13 cellular contexts compared by ENCODE assay signal in genomic region chr2:9057939-9058761, GRCh38. TPM values are rescaled to one million over a fixed set of nuclear protein-coding genes. Genes with fewer than 3 reads are reported as not detected.
DNase-seq lines count a peak whose midpoint lies in the region; ATAC-seq, FAIRE-seq and TF ChIP-seq lines count a peak whose summit lies in the region.
"Had no signal": no experiment of that assay in that cellular context is flagged by ENCODE, and none has a peak within 500 bp of the region (broad histone marks: within the 10 kb centered on the region; RNA-seq: fewer than 3 reads in every experiment).

No MANE protein-coding gene starts in this region.

- H4K20me1 ChIP-seq in GM23248 (ENCODE audit: insufficient read depth) = no peaks in the 10 kb centered on the region

- intact Hi-C loops in ovary (cut with DNase I) (no loop called here), right lobe of liver (cut with DNase I) (no loop called here)

- peak; percentile 50 for DNase-seq in GM23248
- peak; percentile 92 for DNase-seq in RCC 7860 (ENCODE audit: low spot score)
- DNase-seq in epithelial cell of esophagus (ENCODE audit: low read depth) = peak; percentile 74
- peak; percentile 26 to 64 for DNase-seq in trophoblast cell
- no peak for DNase-seq in ovary
- no peak for DNase-seq in right lobe of liver
- DNase-seq: activated T-cell treated with anti-CD3 and anti-CD28 coated beads, Interleukin-2, amount 50 U/mL, for 48 hours; foreskin melanocyte; stimulated activated naive CD8-positive, alpha-beta T cell treated with anti-CD3 and anti-CD28 coated beads, Interleukin-15, Interleukin-2, amounts not matched to agents 100 U/mL and 50 U/mL, for 24 hours had no signal

- no peak overlapping the region for H3K14ac ChIP-seq in trophoblast cell (ENCODE audit: low read length)

- H2AK5ac ChIP-seq in trophoblast cell (ENCODE audit: low read length) = no peak overlapping the region

- H2BK5ac ChIP-seq in trophoblast cell (ENCODE audit: low read depth, low read length, poor library complexity) = no peak overlapping the region

- H2BK12ac ChIP-seq in trophoblast cell (ENCODE audit: low read length) = no peak overlapping the region

- H4K12ac ChIP-seq in trophoblast cell (ENCODE audit: low read depth, low read length) = no peak overlapping the region

- H3K18ac ChIP-seq in trophoblast cell (ENCODE audit: low read length) = no peak overlapping the region

- no peaks in the 10 kb centered on the region for H3K9me3 ChIP-seq in GM23248 (ENCODE audit: low read depth)
- H3K9me3 ChIP-seq in trophoblast cell (ENCODE audit: insufficient read depth, low read depth, low read length) = no peaks in the 10 kb centered on the region
- H3K9me3 ChIP-seq in ovary = no peaks in the 10 kb centered on the region
- H3K9me3 ChIP-seq in right lobe of liver = no peaks in the 10 kb centered on the region

- no peak overlapping the region for H3K27ac ChIP-seq in GM23248
- no peak overlapping the region for H3K27ac ChIP-seq in trophoblast cell (ENCODE audit: low read depth, low read length)
- no peak overlapping the region for H3K27ac ChIP-seq in ovary
- H3K27ac ChIP-seq in right lobe of liver = no peak overlapping the region
- H3K27ac ChIP-seq: cardiac muscle cell, VCaP had no signal

- H3K36me3 ChIP-seq in GM23248 (ENCODE audit: low read depth) = no peaks in the 10 kb centered on the region
- no peaks in the 10 kb centered on the region for H3K36me3 ChIP-seq in trophoblast cell (ENCODE audit: control insufficient read depth in 1 of 2, insufficient read depth in 2 of 2, low read length in 2 of 2)
- no peaks in the 10 kb centered on the region for H3K36me3 ChIP-seq in ovary
- H3K36me3 ChIP-seq in right lobe of liver = no peaks in the 10 kb centered on the region
- H3K36me3 ChIP-seq: cardiac muscle cell had no signal

- peak; percentile 96 for FAIRE-seq in RCC 7860 (lab: Jason Lieb, UNC)
- FAIRE-seq: GM12892 had no signal

- WGBS in GM23248 (ENCODE audit: low coverage in 1 of 2, low lambda C conversion rate in 2 of 2, missing lambda C conversion rate in 2 of 2), 2 experiments = 70 to 84% methylated on average over 9 of the region's 9 CpGs
- whole genome bisulfite sequencing in trophoblast cell (ENCODE audit: extremely low coverage, insufficient coverage, insufficient read length) = no CpG with 5 or more reads among the region's 9 CpGs
- WGBS in ovary, 3 donors = 70 to 74% (median 72%) methylated on average over 9 of the region's 9 CpGs
- 62% methylated on average over 8 of the region's 9 CpGs for WGBS in right lobe of liver (ENCODE audit: insufficient coverage, low coverage, low lambda C conversion rate, missing lambda C conversion rate)

- no peaks in the 10 kb centered on the region for H3F3A ChIP-seq in GM23248 (ENCODE audit: insufficient read depth)

- 0 out of 2 replicates have a peak overlapping the region, but pooled peaks have one; percentile 20 for H2AFZ ChIP-seq in GM23248
- H2AFZ ChIP-seq in trophoblast cell (ENCODE audit: insufficient read depth, low read length, poor library complexity) = no peak overlapping the region

- no peak overlapping the region for H4K91ac ChIP-seq in trophoblast cell (ENCODE audit: low read depth, low read length)

- H3K4me3 ChIP-seq in GM23248 = no peak overlapping the region
- no peak overlapping the region for H3K4me3 ChIP-seq in epithelial cell of esophagus (ENCODE audit: low read length)
- H3K4me3 ChIP-seq in trophoblast cell (ENCODE audit: low read depth, low read length) = no peak overlapping the region
- no peak overlapping the region for H3K4me3 ChIP-seq in ovary
- no peak overlapping the region for H3K4me3 ChIP-seq in right lobe of liver
- H3K4me3 ChIP-seq: cardiac muscle cell had no signal

- H3K23ac ChIP-seq in trophoblast cell (ENCODE audit: low read length) = no peak overlapping the region

- no peak for TF ChIP-seq EP300 in ovary (IDR thresholded peaks at IDR 0.05)

- H3K79me2 ChIP-seq in GM23248 (ENCODE audit: insufficient read depth) (no peaks in the 10 kb centered on the region), trophoblast cell (ENCODE audit: control insufficient read depth, insufficient read depth, low read length, poor library complexity) (peaks cover 3% of the 10 kb centered on the region)

- no peak overlapping the region for H4K8ac ChIP-seq in trophoblast cell (ENCODE audit: low read depth, low read length)

- in situ Hi-C loops in GM23248 (cut with MboI) = no loop called here

- no peak overlapping the region for H2BK120ac ChIP-seq in trophoblast cell (ENCODE audit: insufficient read depth, low read length, poor library complexity)

- H3K9ac ChIP-seq in GM23248 (no peak overlapping the region), trophoblast cell (ENCODE audit: low read length) (no peak overlapping the region)

- H3K27me3 ChIP-seq in GM23248 (replicated peaks; ENCODE audit: insufficient read depth) (no peaks in the 10 kb centered on the region), trophoblast cell (ENCODE audit: insufficient read depth, low read length) (no peaks in the 10 kb centered on the region), ovary (no peaks in the 10 kb centered on the region), right lobe of liver (no peaks in the 10 kb centered on the region)
- H3K27me3 ChIP-seq: cardiac muscle cell had no signal

- H3K4me2 ChIP-seq in GM23248 (ENCODE audit: unreplicated experiment) (no peak overlapping the region), trophoblast cell (ENCODE audit: low read length) (no peak overlapping the region)

- TF ChIP-seq POLR2A in ovary (IDR thresholded peaks at IDR 0.05) (no peak), right lobe of liver (IDR thresholded peaks at IDR 0.05) (no peak)

- H3K9me2 ChIP-seq in GM23248 (ENCODE audit: insufficient read depth) = no peaks in the 10 kb centered on the region

- no peak for TF ChIP-seq CTCF in epithelial cell of esophagus (IDR thresholded peaks at IDR 0.05; ENCODE audit: insufficient read depth, low read depth, low read length, missing control alignments)
- TF ChIP-seq CTCF in ovary (IDR thresholded peaks at IDR 0.05) = no peak
- TF ChIP-seq CTCF in right lobe of liver (IDR thresholded peaks at IDR 0.05) = no peak

- peaks cover 12% of the 10 kb centered on the region for H3K79me1 ChIP-seq in trophoblast cell (ENCODE audit: low read length)

- H3K4ac ChIP-seq in trophoblast cell (ENCODE audit: low read depth, low read length) = no peak overlapping the region

- no peak for ATAC-seq in GM18868 (IDR thresholded peaks at IDR 0.05; ENCODE audit: unreplicated experiment)
- ATAC-seq in right lobe of liver = no peak
- ATAC-seq: stimulated activated naive CD8-positive, alpha-beta T cell treated with anti-CD3 and anti-CD28 coated beads, Interleukin-15, Interleukin-2, amounts not matched to agents 100 U/mL and 50 U/mL, for 24 hours had no signal

- H3K4me1 ChIP-seq in GM23248 (ENCODE audit: insufficient read depth) (peaks cover 7% of the 10 kb centered on the region; the same call in 1 of the 2 replicates), trophoblast cell (ENCODE audit: control insufficient read depth in 1 of 2, insufficient read depth in 2 of 2, low read length in 2 of 2) (peaks cover 3 to 4% of the 10 kb centered on the region in 2 experiments), ovary (ENCODE audit: insufficient read depth) (no peaks in the 10 kb centered on the region), right lobe of liver (no peaks in the 10 kb centered on the region)

RNA-seq across cellular contexts. Expression of gene MBOAT2, which starts 54.7 kb away (rescaled TPM):
- total RNA-seq in GM23248 (2014; rRNA removed; shearing (Covaris generic)) = 87.4 and 116 TPM in 2 replicates
- polyA plus RNA-seq in GM23248 (2016; fragmentation: Nextera tagmentation; extraction: Ambion mirVana) (103 and 107 TPM in 2 replicates), ovary (10 to 100 TPM in 1 of 2 donors, 1 to 10 TPM in 1; 9.0 to 18.6 TPM)
- polyA plus RNA-seq in trophoblast cell (2013) = 9.5 and 9.6 TPM in 2 replicates
- total RNA-seq in ovary (10 to 100 TPM in 6 of 7 donors, 1 to 10 TPM in 1; 8.4 to 51.0 (median 27.4) TPM), right lobe of liver (1 to 10 TPM in 4 of 6 experiments, under 1 TPM in 2; 0.50 to 1.9 (median 1.5) TPM)

Comparison
In these comparisons a context has a peak if more than half of its experiments do, and no peak if none do; other contexts are left out.
1. DNase-seq: peak in GM23248 (single experiment), RCC 7860 (single experiment), epithelial cell of esophagus (single experiment) and trophoblast cell (2 of 2); none in ovary (0 of 5) and right lobe of liver (0 of 3).